ENCODE assay signal across 17 cellular contexts in the genomic region with DNA sequence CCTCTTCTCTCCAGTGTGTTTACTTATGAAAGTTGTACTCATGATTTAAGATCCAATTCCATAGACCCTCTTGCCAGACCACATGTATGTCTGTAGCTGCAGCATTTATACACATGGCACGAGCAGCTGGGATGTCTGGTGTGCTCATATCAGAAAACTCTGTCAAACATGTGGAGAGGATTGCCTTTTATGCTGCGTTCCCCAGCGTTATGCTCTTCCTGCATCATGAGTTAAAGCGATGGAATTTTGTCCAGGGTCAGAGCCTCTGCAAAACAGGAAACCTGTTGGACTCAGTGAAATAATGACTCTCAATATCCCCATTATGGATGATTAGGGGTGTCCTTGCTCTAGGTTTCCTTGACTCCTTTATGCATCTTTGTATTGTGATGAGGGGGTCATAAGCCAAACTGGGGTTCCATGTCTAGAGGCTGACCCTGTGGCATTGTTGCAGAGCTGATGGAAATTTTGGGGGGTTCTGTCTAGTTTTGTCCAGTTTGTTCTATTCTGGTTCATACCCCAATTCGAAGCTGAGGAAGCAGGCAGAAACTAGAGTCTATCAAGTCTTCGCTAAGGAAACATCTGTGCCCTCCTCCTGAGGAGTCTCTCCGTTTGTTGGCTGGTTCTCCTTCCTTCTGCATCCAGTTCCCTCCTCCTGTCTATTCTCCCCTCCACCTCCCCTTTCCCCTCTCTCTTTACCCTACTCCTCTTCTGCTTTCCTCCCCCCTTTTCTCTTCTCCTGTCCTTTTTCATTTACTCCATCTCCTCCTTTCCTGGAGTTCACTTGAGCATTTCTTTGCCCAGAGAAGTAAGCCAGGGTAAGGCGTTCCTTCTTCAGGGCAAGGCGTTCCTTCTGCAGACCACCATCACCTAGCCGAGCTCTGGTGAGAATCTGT.
DNase-seq lines count a peak whose midpoint lies in the region; TF ChIP-seq lines count a peak whose summit lies in the region.
"Had no signal": no experiment of that assay in that cellular context is flagged by ENCODE, and none has a peak within 500 bp of the region (broad histone marks: within the 10 kb centered on the region; RNA-seq: fewer than 3 reads in every experiment).

No MANE protein-coding gene starts in this region.

- no peaks in the 10 kb centered on the region for H4K20me1 ChIP-seq in PC-9 (ENCODE audit: insufficient read depth)

- BruUV-seq in PC-9 (replicated peaks; lab: Mats Ljungman, UMichigan) = no TSS peak

- no peak overlapping the region for H3K4me2 ChIP-seq in PC-9

- peak overlapping the region; percentile 69 for H3K27ac ChIP-seq in PC-9
- no peak overlapping the region for H3K27ac ChIP-seq in endodermal cell (ENCODE audit: low read depth, low read length)
- H3K27ac ChIP-seq: sigmoid colon, tibial nerve had no signal

- CTCF ChIA-PET in PC-9 (lab: Charles Lee) = no interaction called here

- no peaks in the 10 kb centered on the region for H3F3A ChIP-seq in PC-9 (ENCODE audit: insufficient read depth, low read depth)

- H3K9ac ChIP-seq in endodermal cell (ENCODE audit: extremely low read depth, low read length, poor library complexity, severe bottlenecking) = no peak overlapping the region

- H3K9me3 ChIP-seq in PC-9 (ENCODE audit: insufficient read depth, low read depth) (no peaks in the 10 kb centered on the region), endodermal cell (ENCODE audit: control insufficient read depth, low read length) (no peaks in the 10 kb centered on the region)
- H3K9me3 ChIP-seq: sigmoid colon, tibial nerve had no signal

- peak overlapping the region; percentile 1 for H3K27ac Mint-ChIP-seq in endodermal cell
- H3K27ac Mint-ChIP-seq in mesothelial cell of epicardium = peak overlapping the region; percentile 94
- H3K27ac Mint-ChIP-seq: activated naive CD4-positive, alpha-beta T cell treated with anti-CD3 and anti-CD28 coated beads, Interleukin-2, amount 50 U/mL, for 72 hours; CD4-positive, CD25-positive, alpha-beta regulatory T cell had no signal

- H3K27me3 ChIP-seq in PC-9 (ENCODE audit: insufficient read depth, low read depth) (no peaks in the 10 kb centered on the region), endodermal cell (ENCODE audit: control insufficient read depth, insufficient read depth, low read length, poor library complexity, severe bottlenecking) (no peaks in the 10 kb centered on the region)
- H3K27me3 ChIP-seq: sigmoid colon, tibial nerve had no signal

- intact Hi-C loops in PC-9 (cut with micrococcal nuclease; ENCODE audit: unreplicated experiment) = no loop called here

- POLR2A ChIA-PET in PC-9 (lab: Charles Lee; ENCODE audit: unreplicated experiment) = interaction anchor here (0.7 kb wide), 1 partner anchor 8 kb away, joined by 3 read pairs; no protein-coding TSS in a partner anchor

- H3K9me2 ChIP-seq in PC-9 (ENCODE audit: insufficient read depth) = no peaks in the 10 kb centered on the region

- H3K36me3 ChIP-seq in PC-9 (ENCODE audit: low read depth) (no peaks in the 10 kb centered on the region), endodermal cell (ENCODE audit: control insufficient read depth, insufficient read depth, low read length) (no peaks in the 10 kb centered on the region)
- H3K36me3 ChIP-seq: sigmoid colon, tibial nerve had no signal

- 88 to 89% methylated on average over 10 of the region's 10 CpGs for WGBS in endodermal cell (ENCODE audit: insufficient coverage in 1 of 2, insufficient read length in 1 of 2), 2 experiments

- TF ChIP-seq CTCF in PC-9 (conservative IDR thresholded peaks at IDR 0.05) (no peak), endodermal cell (conservative IDR thresholded peaks at IDR 0.05) (no peak), mesothelial cell of epicardium (IDR thresholded peaks at IDR 0.05; ENCODE audit: unreplicated experiment) (no peak)

- H3K79me2 ChIP-seq in PC-9 (ENCODE audit: low read depth) = no peaks in the 10 kb centered on the region

- no peak overlapping the region for H3K4me3 ChIP-seq in PC-9
- H3K4me3 ChIP-seq in endodermal cell (ENCODE audit: low read length) = no peak overlapping the region
- H3K4me3 ChIP-seq: sigmoid colon, tibial nerve had no signal

- no peak overlapping the region for H2AFZ ChIP-seq in PC-9

- no peaks in the 10 kb centered on the region for H3K36me3 Mint-ChIP-seq in endodermal cell (ENCODE audit: low read depth)
- H3K36me3 Mint-ChIP-seq in mesothelial cell of epicardium = no peaks in the 10 kb centered on the region
- H3K36me3 Mint-ChIP-seq: CD4-positive, CD25-positive, alpha-beta regulatory T cell had no signal

- H3K27me3 Mint-ChIP-seq in endodermal cell (ENCODE audit: insufficient read depth) (no peaks in the 10 kb centered on the region), mesothelial cell of epicardium (ENCODE audit: low read depth) (no peaks in the 10 kb centered on the region)

- H3K9me3 Mint-ChIP-seq in endodermal cell = no peaks in the 10 kb centered on the region
- peaks cover 3% of the 10 kb centered on the region for H3K9me3 Mint-ChIP-seq in mesothelial cell of epicardium

- H3K4me1 ChIP-seq in PC-9 (replicated peaks; ENCODE audit: insufficient read depth) (peaks cover 25% of the 10 kb centered on the region), endodermal cell (ENCODE audit: control insufficient read depth, insufficient read depth, low read length) (no peaks in the 10 kb centered on the region)
- H3K4me1 ChIP-seq: sigmoid colon, tibial nerve had no signal

- H3K4me1 Mint-ChIP-seq in endodermal cell = peaks cover 14% of the 10 kb centered on the region
- peaks cover 23% of the 10 kb centered on the region for H3K4me1 Mint-ChIP-seq in mesothelial cell of epicardium
- H3K4me1 Mint-ChIP-seq: CD4-positive, CD25-positive, alpha-beta regulatory T cell had no signal

- peak; percentile 60 for DNase-seq in HCEC 1CT
- DNase-seq in PC-9 = no peak
- DNase-seq in endodermal cell = peak; percentile 28
- DNase-seq in mesothelial cell of epicardium (ENCODE audit: low spot score in 2 of 2, unreplicated experiment in 2 of 2) = no peak
- no peak for DNase-seq in NOMO-1 treated with dmso at 0.1 percent for 144 hours (lab: John Stamatoyannopoulos, UW; ENCODE audit: unreplicated experiment)
- DNase-seq in cerebellar nuclear complex (lab: John Stamatoyannopoulos, UW) = no peak
- DNase-seq in COLO668 (lab: John Stamatoyannopoulos, UW; ENCODE audit: unreplicated experiment) = no peak
- no peak for DNase-seq in islet precursor cell
- DNase-seq: activated CD4-positive, alpha-beta T cell treated with anti-CD3 and anti-CD28 coated beads for 4 hours; activated T-cell treated with anti-CD3 and anti-CD28 coated beads for 4 hours; CD4-positive, CD25-positive, alpha-beta regulatory T cell; MM.1S; NCI-H2029 treated with DMSO at 0.1 percent for 48 hours; sigmoid colon; stimulated activated CD4-positive, alpha-beta T cell treated with anti-CD3 and anti-CD28 coated beads, Interleukin-4, amount 100 ng/mL, for 24 hours had no signal

- no peak overlapping the region for H3K4me3 Mint-ChIP-seq in endodermal cell
- H3K4me3 Mint-ChIP-seq in mesothelial cell of epicardium = no peak overlapping the region
- H3K4me3 Mint-ChIP-seq: CD4-positive, CD25-positive, alpha-beta regulatory T cell had no signal

Comparison
In these comparisons a context has a peak if more than half of its experiments do, and no peak if none do; other contexts are left out.
1. DNase-seq: peak in HCEC 1CT (single experiment) and endodermal cell (single experiment); none in PC-9 (0 of 2), mesothelial cell of epicardium (0 of 2), NOMO-1 treated with dmso at 0.1 percent for 144 hours (single experiment), cerebellar nuclear complex (0 of 2), COLO668 (single experiment) and islet precursor cell (single experiment).